9 cellular contexts compared by ENCODE assay signal in the genomic region with DNA sequence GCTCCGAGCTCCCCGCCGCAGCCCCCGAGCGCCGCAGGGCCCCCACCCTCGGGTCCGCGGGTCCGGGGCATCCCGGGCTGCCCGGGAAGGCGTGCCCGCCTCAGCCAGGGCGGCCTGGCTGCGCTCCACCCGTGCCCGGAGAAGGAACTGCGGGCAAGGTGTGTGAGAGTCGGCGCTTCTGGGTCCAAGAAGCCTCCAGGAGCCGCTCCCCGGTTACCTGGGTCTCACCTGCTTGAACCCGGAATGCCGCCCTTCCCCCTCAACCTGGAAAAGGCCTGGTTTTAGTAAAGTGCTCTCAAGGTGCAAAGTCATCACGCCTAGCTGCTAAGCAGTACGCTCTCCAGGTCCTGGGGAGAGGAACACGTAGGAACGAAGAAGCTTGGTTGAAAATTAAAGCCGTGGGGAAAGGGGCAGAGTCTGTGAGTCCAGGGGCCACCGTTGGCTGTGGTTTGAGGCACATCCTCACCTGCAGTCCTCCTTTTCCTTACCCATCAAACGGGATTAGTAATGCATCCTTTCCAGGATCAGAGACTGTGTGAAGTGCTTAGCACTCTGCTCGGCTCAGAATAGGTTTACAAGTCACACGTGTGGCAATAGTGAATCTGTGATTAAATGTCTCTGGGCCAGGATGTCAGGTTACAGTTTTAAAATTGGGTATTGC. TPM values are rescaled to one million over a fixed set of nuclear protein-coding genes. Genes with fewer than 3 reads are reported as not detected.
A peak's percentile ranks its signal among the peaks of the same experiment; 100 is the strongest.
DNase-seq lines count a peak whose midpoint lies in the region; ATAC-seq and TF ChIP-seq lines count a peak whose summit lies in the region.
"Had no signal": no experiment of that assay in that cellular context is flagged by ENCODE, and none has a peak within 500 bp of the region (broad histone marks: within the 10 kb centered on the region; RNA-seq: fewer than 3 reads in every experiment).

No MANE protein-coding gene starts in this region.

- peaks cover 4 to 16% (median 12%) of the 10 kb centered on the region in 3 donors for H3K27me3 Mint-ChIP-seq in immature natural killer cell (ENCODE audit: low read depth in 3 of 3)
- peaks cover 20 to 33% of the 10 kb centered on the region in 2 donors for H3K27me3 Mint-ChIP-seq in stimulated activated naive B cell treated with anti-CD40 and anti-IgM and Interleukin-4, amounts not matched to agents 10 μg/mL and 1 μg/mL and 100 μg/mL, for 72 hours

- no peaks in the 10 kb centered on the region for H3K9me3 Mint-ChIP-seq in immature natural killer cell
- H3K9me3 Mint-ChIP-seq in stimulated activated naive B cell treated with anti-CD40 and anti-IgM and Interleukin-4, amounts not matched to agents 10 μg/mL and 1 μg/mL and 100 μg/mL, for 72 hours = no peaks in the 10 kb centered on the region

- H3K4me3 Mint-ChIP-seq in immature natural killer cell = peak overlapping the region; percentile 47 to 71 (median 64)
- peak overlapping the region; percentile 55 to 71 for H3K4me3 Mint-ChIP-seq in stimulated activated naive B cell treated with anti-CD40 and anti-IgM and Interleukin-4, amounts not matched to agents 10 μg/mL and 1 μg/mL and 100 μg/mL, for 72 hours

- no peak for TF ChIP-seq CTCF in ascending aorta (IDR thresholded peaks at IDR 0.05)

- H3K4me3 ChIP-seq in MG63 (peak overlapping the region; percentile 62), ascending aorta (peak overlapping the region; percentile 79 to 80)

- H3K9me3 ChIP-seq in MG63 = no peaks in the 10 kb centered on the region
- no peaks in the 10 kb centered on the region for H3K9me3 ChIP-seq in ascending aorta

- ATAC-seq in stimulated activated naive B cell treated with anti-CD40 and anti-IgM and Interleukin-4, amounts not matched to agents 10 μg/mL and 1 μg/mL and 100 μg/mL, for 72 hours (replicated peaks) = peak in 1 of 2 donors; percentile 35
- ATAC-seq in GM18520 (IDR thresholded peaks at IDR 0.05; ENCODE audit: unreplicated experiment) = no peak

- peaks cover 11 to 33% of the 10 kb centered on the region in 2 donors for H3K4me1 ChIP-seq in ascending aorta

- H3K27ac Mint-ChIP-seq in immature natural killer cell = no peak overlapping the region
- no peak overlapping the region for H3K27ac Mint-ChIP-seq in stimulated activated naive B cell treated with anti-CD40 and anti-IgM and Interleukin-4, amounts not matched to agents 10 μg/mL and 1 μg/mL and 100 μg/mL, for 72 hours
- H3K27ac Mint-ChIP-seq: CD4-positive, CD25-positive, alpha-beta regulatory T cell had no signal

- H3K36me3 Mint-ChIP-seq in immature natural killer cell = peaks cover 0 to 3% (median 0%) of the 10 kb centered on the region in 3 donors
- H3K36me3 Mint-ChIP-seq in stimulated activated naive B cell treated with anti-CD40 and anti-IgM and Interleukin-4, amounts not matched to agents 10 μg/mL and 1 μg/mL and 100 μg/mL, for 72 hours = no peaks in the 10 kb centered on the region
- H3K36me3 Mint-ChIP-seq: CD4-positive, CD25-positive, alpha-beta regulatory T cell had no signal

- no peaks in the 10 kb centered on the region for H3K27me3 ChIP-seq in MG63
- no peaks in the 10 kb centered on the region for H3K27me3 ChIP-seq in ascending aorta

- DNase-seq in NCI-H1436 (lab: John Stamatoyannopoulos, UW) (peak; percentile 10), NCI-H1436 treated with DMSO at 0.1 percent for 48 hours (lab: John Stamatoyannopoulos, UW) (no peak), MG63 (peak; percentile 19), ascending aorta (ENCODE audit: low spot score in 2 of 2) (peak in 1 of 2 donors; percentile 66), immature natural killer cell (no peak), Kasumi-1 (lab: John Stamatoyannopoulos, UW) (no peak)
- DNase-seq in stimulated activated naive B cell treated with anti-CD40 and anti-IgM and Interleukin-4, amounts not matched to agents 10 μg/mL and 1 μg/mL and 100 μg/mL, for 72 hours = no peak

- H3K4me1 Mint-ChIP-seq in immature natural killer cell = peaks cover 0 to 5% of the 10 kb centered on the region in 2 donors
- peaks cover 7 to 13% of the 10 kb centered on the region in 2 donors for H3K4me1 Mint-ChIP-seq in stimulated activated naive B cell treated with anti-CD40 and anti-IgM and Interleukin-4, amounts not matched to agents 10 μg/mL and 1 μg/mL and 100 μg/mL, for 72 hours

- intact Hi-C loops in ascending aorta (cut with DNase I) = loop anchor here (2.0 to 5.0 kb wide), 6 partner anchors 45 to 215 kb away; a partner anchor contains a TSS

- H3K36me3 ChIP-seq in MG63 (peaks cover 23% of the 10 kb centered on the region), ascending aorta (no peaks in the 10 kb centered on the region)

- peak overlapping the region; percentile 93 to 98 for H3K27ac ChIP-seq in ascending aorta

RNA-seq across cellular contexts. Expression of a gene that starts 1.2 kb away (rescaled TPM):
- 18.4 and 30.6 TPM in 2 replicates for total RNA-seq in MG63 (2014; rRNA removed; shearing (Covaris generic); ENCODE audit: low replicate concordance)
- total RNA-seq in ascending aorta = 56.9 TPM
- under 1 TPM in 2 of 3 donors, not detected in 1; 0.04 to 0.06 TPM for polyA plus RNA-seq in immature natural killer cell
- polyA plus RNA-seq: CD4-positive, CD25-positive, alpha-beta regulatory T cell had no signal

Comparison
In these comparisons a context has a peak if more than half of its experiments do, and no peak if none do; other contexts are left out.
1. DNase-seq: peak in NCI-H1436 (single experiment) and MG63 (single experiment); none in NCI-H1436 treated with DMSO at 0.1 percent for 48 hours (single experiment), immature natural killer cell (0 of 3), stimulated activated naive B cell treated with anti-CD40 and anti-IgM and Interleukin-4, amounts not matched to agents 10 μg/mL and 1 μg/mL and 100 μg/mL, for 72 hours (single experiment) and Kasumi-1 (0 of 2).